Comparison of ENCODE assay signal across 8 cellular contexts in the genomic region with DNA sequence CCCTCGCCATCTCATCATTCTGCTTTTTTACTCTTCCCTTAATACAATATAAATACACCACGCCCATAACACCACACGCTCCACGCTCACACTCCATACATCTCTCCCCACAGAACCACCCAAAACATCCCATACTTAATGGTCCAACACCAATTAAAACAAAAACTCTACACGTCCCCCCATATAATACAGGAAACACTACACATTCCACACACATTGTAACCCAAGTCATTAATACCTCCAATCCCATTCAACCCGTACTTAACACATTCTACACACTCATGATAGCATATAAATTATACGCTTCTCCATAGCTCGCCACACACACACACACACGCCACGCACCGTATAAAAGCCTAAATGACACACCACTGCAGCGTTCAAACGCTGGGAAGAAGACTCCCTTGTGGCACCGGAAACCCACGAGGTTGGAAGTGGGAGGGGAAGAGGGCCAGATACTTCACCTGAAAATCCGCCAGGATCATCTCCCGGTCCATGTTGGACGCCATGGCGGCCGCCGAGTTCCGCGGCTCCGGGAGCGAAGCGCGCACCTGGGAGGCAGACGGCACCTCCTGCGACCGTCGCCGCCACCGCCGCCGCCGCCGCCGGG. TPM values are rescaled to one million over a fixed set of nuclear protein-coding genes. Genes with fewer than 3 reads are reported as not detected.
DNase-seq lines count a peak whose midpoint lies in the region; ATAC-seq, FAIRE-seq and TF ChIP-seq lines count a peak whose summit lies in the region.

No MANE protein-coding gene starts in this region.

- peaks cover 28% of the 10 kb centered on the region for H3K4me1 Mint-ChIP-seq in activated CD8-positive, alpha-beta T cell treated with anti-CD3 and anti-CD28 coated beads for 36 hours (ENCODE audit: low read depth)

- POLR2A ChIA-PET in BJ (lab: Charles Lee) = no interaction called here
- POLR2A ChIA-PET in activated CD8-positive, alpha-beta T cell treated with anti-CD3 and anti-CD28 coated beads for 36 hours (lab: Charles Lee) = interaction anchor here (0.9 to 5.0 kb wide), 2 partner anchors 10 to 18 kb away, joined by 3 to 46 read pairs; partner anchors contain the start of gene CDKN2C

- TF ChIP-seq CTCF in BJ (IDR thresholded peaks at IDR 0.05; ENCODE audit: insufficient read depth, low read depth, low read length) = no peak
- TF ChIP-seq CTCF in activated CD8-positive, alpha-beta T cell treated with anti-CD3 and anti-CD28 coated beads for 36 hours (IDR thresholded peaks at IDR 0.05) = no peak

- H4K91ac ChIP-seq in trophoblast cell (ENCODE audit: low read depth, low read length) = peak overlapping the region; percentile 63

- no peak overlapping the region for H2AK5ac ChIP-seq in trophoblast cell (ENCODE audit: low read length)

- H2BK5ac ChIP-seq in trophoblast cell (ENCODE audit: low read depth, low read length, poor library complexity) = peak overlapping the region; percentile 22

- no peak for TF ChIP-seq POLR2A in GM12892 (IDR thresholded peaks at IDR 0.05; ENCODE audit: low read depth, low read length)

- H2BK120ac ChIP-seq in trophoblast cell (ENCODE audit: insufficient read depth, low read length, poor library complexity) = peak overlapping the region; percentile 60

- H3K79me2 ChIP-seq in trophoblast cell (ENCODE audit: control insufficient read depth, insufficient read depth, low read length, poor library complexity) = peaks cover 2% of the 10 kb centered on the region

- H3K79me1 ChIP-seq in trophoblast cell (ENCODE audit: low read length) = peaks cover 3% of the 10 kb centered on the region

- peak overlapping the region; percentile 88 for H3K4me3 Mint-ChIP-seq in activated CD8-positive, alpha-beta T cell treated with anti-CD3 and anti-CD28 coated beads for 36 hours

- peak overlapping the region; percentile 88 for H3K27ac Mint-ChIP-seq in activated CD8-positive, alpha-beta T cell treated with anti-CD3 and anti-CD28 coated beads for 36 hours

- H3K4ac ChIP-seq in trophoblast cell (ENCODE audit: low read depth, low read length) = peak overlapping the region; percentile 60

- peak overlapping the region; percentile 71 for H4K12ac ChIP-seq in trophoblast cell (ENCODE audit: low read depth, low read length)

- intact Hi-C loops in activated CD8-positive, alpha-beta T cell treated with anti-CD3 and anti-CD28 coated beads for 36 hours (cut with micrococcal nuclease) = no loop called here

- no peaks in the 10 kb centered on the region for H3K27me3 ChIP-seq in BJ (ENCODE audit: control insufficient read depth, insufficient read depth, low read length)
- no peaks in the 10 kb centered on the region for H3K27me3 ChIP-seq in trophoblast cell (ENCODE audit: insufficient read depth, low read length)

- H3K9me3 Mint-ChIP-seq in activated CD8-positive, alpha-beta T cell treated with anti-CD3 and anti-CD28 coated beads for 36 hours = no peaks in the 10 kb centered on the region

- H3K36me3 ChIP-seq in BJ (ENCODE audit: control insufficient read depth, insufficient read depth, low read length) (no peaks in the 10 kb centered on the region), trophoblast cell (ENCODE audit: control insufficient read depth in 1 of 2, insufficient read depth in 2 of 2, low read length in 2 of 2) (peaks cover 0 to 3% of the 10 kb centered on the region in 2 experiments)

- peak overlapping the region; percentile 82 for H3K18ac ChIP-seq in trophoblast cell (ENCODE audit: low read length)

- peak; percentile 90 for FAIRE-seq in GM12892 (lab: Jason Lieb, UNC)

- in situ Hi-C loops in KBM-7 (cut with MboI; ENCODE audit: low pct_unique_long_range_greater_than_20kb, low sequenced_read_pairs) = no loop called here

- peak overlapping the region; percentile 91 for H4K8ac ChIP-seq in trophoblast cell (ENCODE audit: low read depth, low read length)

- no peaks in the 10 kb centered on the region for H3K27me3 Mint-ChIP-seq in activated CD8-positive, alpha-beta T cell treated with anti-CD3 and anti-CD28 coated beads for 36 hours

- H3K36me3 Mint-ChIP-seq in activated CD8-positive, alpha-beta T cell treated with anti-CD3 and anti-CD28 coated beads for 36 hours (ENCODE audit: low read depth) = peaks cover 1% of the 10 kb centered on the region

- no peak overlapping the region for H3K23ac ChIP-seq in trophoblast cell (ENCODE audit: low read length)

- ATAC-seq in activated CD8-positive, alpha-beta T cell treated with anti-CD3 and anti-CD28 coated beads for 36 hours = peak; percentile 31
- ATAC-seq in HG02763 (IDR thresholded peaks at IDR 0.05; ENCODE audit: unreplicated experiment) = no peak
- ATAC-seq in HG02759 (IDR thresholded peaks at IDR 0.05; ENCODE audit: unreplicated experiment) = no peak

- H3K4me2 ChIP-seq in trophoblast cell (ENCODE audit: low read length) = peak overlapping the region; percentile 94

- DNase-seq in BJ (ENCODE audit: low read depth) = no peak
- DNase-seq in GM12892 (ENCODE audit: insufficient read length) = no peak
- DNase-seq in KBM-7 = peak; percentile 57
- DNase-seq in activated CD8-positive, alpha-beta T cell treated with anti-CD3 and anti-CD28 coated beads for 36 hours = peak; percentile 45
- DNase-seq in foreskin melanocyte = peak; percentile 30
- peak; percentile 28 to 66 for DNase-seq in trophoblast cell

- peak overlapping the region; percentile 28 for H3K14ac ChIP-seq in trophoblast cell (ENCODE audit: low read length)

- peak overlapping the region; percentile 97 for H2AFZ ChIP-seq in trophoblast cell (ENCODE audit: insufficient read depth, low read length, poor library complexity)

- peaks cover 2% of the 10 kb centered on the region for H3K9me3 ChIP-seq in trophoblast cell (ENCODE audit: insufficient read depth, low read depth, low read length)

- H3K9ac ChIP-seq in trophoblast cell (ENCODE audit: low read length) = peak overlapping the region; percentile 53

- H3K27ac ChIP-seq in trophoblast cell (ENCODE audit: low read depth, low read length) = peak overlapping the region; percentile 66

- peak overlapping the region; percentile 88 for H3K4me3 ChIP-seq in BJ (ENCODE audit: low read depth, low read length)
- peak overlapping the region; percentile 99 for H3K4me3 ChIP-seq in trophoblast cell (ENCODE audit: low read depth, low read length)

- peaks cover 0 to 1% of the 10 kb centered on the region in 2 experiments for H3K4me1 ChIP-seq in trophoblast cell (ENCODE audit: control insufficient read depth in 1 of 2, insufficient read depth in 2 of 2, low read length in 2 of 2)

- CTCF ChIA-PET in BJ (lab: Yijun Ruan, JAX) = interaction anchor here (1.2 to 1.9 kb wide), 3 partner anchors 9 to 30 kb away, joined by 3 to 6 read pairs (median 3); no protein-coding TSS in a partner anchor
- CTCF ChIA-PET in activated CD8-positive, alpha-beta T cell treated with anti-CD3 and anti-CD28 coated beads for 36 hours (lab: Charles Lee) = interaction anchor here (1.0 to 3.0 kb wide), 5 partner anchors 10 to 230 kb away, joined by 3 to 26 read pairs (median 10); partner anchors contain the start of gene CDKN2C

- 100% methylated on average over 4 of the region's 38 CpGs for WGBS in trophoblast cell (ENCODE audit: extremely low coverage, insufficient coverage, insufficient read length)

- H2BK12ac ChIP-seq in trophoblast cell (ENCODE audit: low read length) = no peak overlapping the region

RNA-seq across cellular contexts. Expression of gene FAF1, which starts 0.7 kb away (rescaled TPM):
- polyA plus RNA-seq in BJ (2011; rRNA removed) = 15.5 and 28.6 TPM in 2 replicates
- 23.0 and 23.6 TPM in 2 replicates for polyA minus RNA-seq in BJ (2011; rRNA and poly(A)+ RNA removed)
- 82.1 TPM for polyA plus RNA-seq in GM12892 (2012; ENCODE audit: missing spikeins)
- 10 to 100 TPM; 82.2 to 87.0 TPM for total RNA-seq in activated CD8-positive, alpha-beta T cell treated with anti-CD3 and anti-CD28 coated beads for 36 hours
- polyA plus RNA-seq in trophoblast cell (2013) = 23.3 and 23.5 TPM in 2 replicates

RNA-seq across cellular contexts. Expression of gene CDKN2C, which starts 10.6 kb away (rescaled TPM):
- 21.3 and 24.6 TPM in 2 replicates for polyA plus RNA-seq in BJ (2011; rRNA removed)
- polyA minus RNA-seq in BJ (2011; rRNA and poly(A)+ RNA removed) = 11.6 and 12.5 TPM in 2 replicates
- 23.4 TPM for polyA plus RNA-seq in GM12892 (2012; ENCODE audit: missing spikeins)
- 10 to 100 TPM; 18.4 to 20.7 TPM for total RNA-seq in activated CD8-positive, alpha-beta T cell treated with anti-CD3 and anti-CD28 coated beads for 36 hours
- 1.00 and 1.1 TPM in 2 replicates for polyA plus RNA-seq in trophoblast cell (2013)

Comparison
In these comparisons a context has a peak if more than half of its experiments do, and no peak if none do; other contexts are left out.
1. DNase-seq: peak in KBM-7 (single experiment), activated CD8-positive, alpha-beta T cell treated with anti-CD3 and anti-CD28 coated beads for 36 hours (single experiment), foreskin melanocyte (single experiment) and trophoblast cell (2 of 2); none in BJ (single experiment) and GM12892 (single experiment).